Comparison of ENCODE assay signal across 11 cellular contexts in the genomic region with DNA sequence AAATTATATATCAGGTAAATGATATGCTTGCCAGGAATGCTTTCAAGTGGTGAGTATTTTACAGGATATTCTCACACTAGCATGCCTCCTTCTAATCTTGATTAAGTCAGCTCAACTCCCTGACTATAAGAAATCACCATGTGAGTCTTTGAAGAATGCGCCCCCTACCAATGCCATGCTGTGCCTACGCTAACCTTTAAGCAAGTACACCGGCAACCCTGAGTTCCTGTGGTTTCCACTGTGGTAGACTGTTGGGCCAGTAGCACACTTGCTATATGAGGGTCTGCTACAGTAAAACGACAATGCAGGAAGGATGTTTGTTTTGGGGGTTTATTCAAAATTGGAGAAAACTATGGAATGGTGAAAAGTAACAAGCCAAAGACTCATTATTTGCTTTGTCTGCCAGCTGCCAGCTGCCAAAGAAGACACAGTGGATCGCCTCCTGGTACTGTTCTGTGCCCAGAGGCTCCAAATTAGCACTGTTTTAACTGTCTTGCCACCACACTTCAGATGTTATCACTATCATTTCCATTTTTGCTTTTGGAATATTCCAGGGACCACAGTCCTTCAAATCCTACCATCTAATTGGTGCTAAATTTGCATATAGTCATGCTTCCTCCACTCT.
DNase-seq lines count a peak whose midpoint lies in the region; ATAC-seq, FAIRE-seq and TF ChIP-seq lines count a peak whose summit lies in the region.
"Had no signal": no experiment of that assay in that cellular context is flagged by ENCODE, and none has a peak within 500 bp of the region (broad histone marks: within the 10 kb centered on the region; RNA-seq: fewer than 3 reads in every experiment).

No MANE protein-coding gene starts in this region.

- H3K36me3 Mint-ChIP-seq in activated T-helper 2 cell treated with anti-CD3 and anti-CD28 coated beads, Interferon-gamma antibody, Interleukin-2, Interleukin-4, amounts not matched to agents 10 μg/mL and 5 μg/mL and 100 μg/mL, durations not matched to agents 14 hours and 24 hours and 36 hours (ENCODE audit: low read depth), result no peaks in the 10 kb centered on the region

- no peaks in the 10 kb centered on the region for H3K27me3 Mint-ChIP-seq in activated T-helper 2 cell treated with anti-CD3 and anti-CD28 coated beads, Interferon-gamma antibody, Interleukin-2, Interleukin-4, amounts not matched to agents 10 μg/mL and 5 μg/mL and 100 μg/mL, durations not matched to agents 14 hours and 24 hours and 36 hours (ENCODE audit: low read depth)
- H3K27me3 Mint-ChIP-seq: naive thymus-derived CD8-positive, alpha-beta T cell had no signal

- no peak overlapping the region for H3K27ac Mint-ChIP-seq in activated T-helper 2 cell treated with anti-CD3 and anti-CD28 coated beads, Interferon-gamma antibody, Interleukin-2, Interleukin-4, amounts not matched to agents 10 μg/mL and 5 μg/mL and 100 μg/mL, durations not matched to agents 14 hours and 24 hours and 36 hours

- H3K27ac ChIP-seq in psoas muscle, result no peak overlapping the region

- intact Hi-C loops in activated T-helper 2 cell treated with anti-CD3 and anti-CD28 coated beads, Interferon-gamma antibody, Interleukin-2, Interleukin-4, amounts not matched to agents 10 μg/mL and 5 μg/mL and 100 μg/mL, durations not matched to agents 14 hours and 24 hours and 36 hours (cut with micrococcal nuclease), result no loop called here
- intact Hi-C loops in psoas muscle (cut with DNase I), result no loop called here

- TF ChIP-seq POLR2A in erythroblast (IDR thresholded peaks at IDR 0.05; ENCODE audit: low read length), result no peak

- peak; percentile 54 for TF ChIP-seq CTCF in D721Med (IDR thresholded peaks at IDR 0.05; ENCODE audit: insufficient read depth, missing control alignments)
- no peak for TF ChIP-seq CTCF in psoas muscle (IDR thresholded peaks at IDR 0.05)

- no peaks in the 10 kb centered on the region for H3K27me3 ChIP-seq in psoas muscle (ENCODE audit: insufficient read depth in 3 of 3, low read length in 2 of 3)

- H3K9me3 Mint-ChIP-seq in activated T-helper 2 cell treated with anti-CD3 and anti-CD28 coated beads, Interferon-gamma antibody, Interleukin-2, Interleukin-4, amounts not matched to agents 10 μg/mL and 5 μg/mL and 100 μg/mL, durations not matched to agents 14 hours and 24 hours and 36 hours, result no peaks in the 10 kb centered on the region

- no peak overlapping the region for H3K4me3 Mint-ChIP-seq in activated T-helper 2 cell treated with anti-CD3 and anti-CD28 coated beads, Interferon-gamma antibody, Interleukin-2, Interleukin-4, amounts not matched to agents 10 μg/mL and 5 μg/mL and 100 μg/mL, durations not matched to agents 14 hours and 24 hours and 36 hours (ENCODE audit: low read depth)
- H3K4me3 Mint-ChIP-seq: naive thymus-derived CD8-positive, alpha-beta T cell had no signal

- H3K9me3 ChIP-seq in psoas muscle, result no peaks in the 10 kb centered on the region

- no peaks in the 10 kb centered on the region for H3K4me1 ChIP-seq in psoas muscle

- no peak overlapping the region for H3K4me3 ChIP-seq in psoas muscle

- FAIRE-seq in D721Med (lab: Jason Lieb, UNC), result no peak

- H3K36me3 ChIP-seq in psoas muscle (ENCODE audit: insufficient read depth in 1 of 2, low read depth in 1 of 2), result no peaks in the 10 kb centered on the region

- 78 to 86% (median 82%) methylated on average over 5 of the region's 5 CpGs for WGBS in psoas muscle, 3 donors

- ATAC-seq in GM19438 (IDR thresholded peaks at IDR 0.05; ENCODE audit: low read depth, unreplicated experiment) (peak; percentile 60), psoas muscle (no peak), GM21576 (IDR thresholded peaks at IDR 0.05; ENCODE audit: unreplicated experiment) (no peak)

- DNase-seq in D721Med (ENCODE audit: insufficient read length, low spot score) (no peak), NCI-H82 (lab: John Stamatoyannopoulos, UW) (peak; percentile 66), erythroblast (lab: John Stamatoyannopoulos, UW) (peak; percentile 7 to 20), psoas muscle (no peak), SKM-1 (lab: John Stamatoyannopoulos, UW; ENCODE audit: unreplicated experiment) (no peak)
- no peak for DNase-seq in activated T-helper 2 cell treated with anti-CD3 and anti-CD28 coated beads, Interferon-gamma antibody, Interleukin-2, Interleukin-4, amounts not matched to agents 10 μg/mL and 5 μg/mL and 100 μg/mL, durations not matched to agents 14 hours and 24 hours and 36 hours (ENCODE audit: low spot score)
- DNase-seq: cerebellar nuclear complex; naive thymus-derived CD8-positive, alpha-beta T cell; stimulated activated CD4-positive, alpha-beta T cell treated with anti-CD3 and anti-CD28 coated beads, Interleukin-4, amount 100 ng/mL, for 4 hours had no signal

- H3K4me1 Mint-ChIP-seq in activated T-helper 2 cell treated with anti-CD3 and anti-CD28 coated beads, Interferon-gamma antibody, Interleukin-2, Interleukin-4, amounts not matched to agents 10 μg/mL and 5 μg/mL and 100 μg/mL, durations not matched to agents 14 hours and 24 hours and 36 hours (ENCODE audit: low read depth), result no peaks in the 10 kb centered on the region

Comparison
In these comparisons a context has a peak if more than half of its experiments do, and no peak if none do; other contexts are left out.
1. DNase-seq: peak in NCI-H82 (single experiment) and erythroblast (2 of 2); none in D721Med (single experiment), activated T-helper 2 cell treated with anti-CD3 and anti-CD28 coated beads, Interferon-gamma antibody, Interleukin-2, Interleukin-4, amounts not matched to agents 10 μg/mL and 5 μg/mL and 100 μg/mL, durations not matched to agents 14 hours and 24 hours and 36 hours (single experiment), psoas muscle (0 of 2) and SKM-1 (single experiment).